Comparison of ENCODE assay signal across 1 cellular context in the genomic region with DNA sequence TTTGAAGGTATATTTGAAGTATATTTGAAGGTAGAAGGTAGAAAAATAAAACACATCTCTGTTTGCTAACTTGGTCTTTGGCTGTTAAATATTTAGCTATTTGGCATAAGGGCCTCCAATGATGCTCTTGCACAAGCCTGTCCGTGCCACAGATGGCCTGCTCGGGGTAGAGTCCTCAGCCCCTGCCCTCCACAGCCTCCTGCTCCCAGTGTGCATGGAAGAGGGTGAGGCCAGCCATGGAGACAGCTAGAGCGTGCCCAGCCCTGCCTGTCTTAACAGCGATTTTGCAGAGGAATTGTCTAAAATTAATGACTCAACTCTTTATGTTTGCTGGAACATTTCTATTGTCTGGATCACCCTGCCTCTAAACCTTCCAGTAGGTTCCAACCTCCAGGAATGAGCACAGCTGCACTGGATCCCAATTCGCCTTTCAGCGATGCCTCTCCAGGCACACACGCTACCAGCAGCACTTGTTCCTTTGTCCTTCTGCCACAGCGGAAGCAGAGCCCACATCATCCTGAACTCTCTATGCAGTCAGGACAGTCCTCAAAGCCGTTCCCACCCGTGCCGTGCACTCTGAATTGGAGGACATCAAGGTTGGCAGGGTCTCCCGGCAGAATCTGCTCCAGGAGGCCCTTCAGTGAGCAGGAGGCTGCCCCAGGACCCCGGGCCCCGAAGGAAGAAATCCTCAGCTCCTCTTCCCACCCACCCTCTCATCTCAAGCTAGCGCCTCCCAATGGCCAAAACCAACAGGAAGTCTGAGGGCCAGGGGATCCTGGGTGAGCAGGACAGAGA.
TF ChIP-seq lines count a peak whose summit lies in the region.

No MANE protein-coding gene starts in this region.

TF ChIP-seq in GM23338, 12 proteins besides CTCF, POLR2A, EP300 and RAD21 (continued from another document):
- TF ChIP-seq, protein P1, sequence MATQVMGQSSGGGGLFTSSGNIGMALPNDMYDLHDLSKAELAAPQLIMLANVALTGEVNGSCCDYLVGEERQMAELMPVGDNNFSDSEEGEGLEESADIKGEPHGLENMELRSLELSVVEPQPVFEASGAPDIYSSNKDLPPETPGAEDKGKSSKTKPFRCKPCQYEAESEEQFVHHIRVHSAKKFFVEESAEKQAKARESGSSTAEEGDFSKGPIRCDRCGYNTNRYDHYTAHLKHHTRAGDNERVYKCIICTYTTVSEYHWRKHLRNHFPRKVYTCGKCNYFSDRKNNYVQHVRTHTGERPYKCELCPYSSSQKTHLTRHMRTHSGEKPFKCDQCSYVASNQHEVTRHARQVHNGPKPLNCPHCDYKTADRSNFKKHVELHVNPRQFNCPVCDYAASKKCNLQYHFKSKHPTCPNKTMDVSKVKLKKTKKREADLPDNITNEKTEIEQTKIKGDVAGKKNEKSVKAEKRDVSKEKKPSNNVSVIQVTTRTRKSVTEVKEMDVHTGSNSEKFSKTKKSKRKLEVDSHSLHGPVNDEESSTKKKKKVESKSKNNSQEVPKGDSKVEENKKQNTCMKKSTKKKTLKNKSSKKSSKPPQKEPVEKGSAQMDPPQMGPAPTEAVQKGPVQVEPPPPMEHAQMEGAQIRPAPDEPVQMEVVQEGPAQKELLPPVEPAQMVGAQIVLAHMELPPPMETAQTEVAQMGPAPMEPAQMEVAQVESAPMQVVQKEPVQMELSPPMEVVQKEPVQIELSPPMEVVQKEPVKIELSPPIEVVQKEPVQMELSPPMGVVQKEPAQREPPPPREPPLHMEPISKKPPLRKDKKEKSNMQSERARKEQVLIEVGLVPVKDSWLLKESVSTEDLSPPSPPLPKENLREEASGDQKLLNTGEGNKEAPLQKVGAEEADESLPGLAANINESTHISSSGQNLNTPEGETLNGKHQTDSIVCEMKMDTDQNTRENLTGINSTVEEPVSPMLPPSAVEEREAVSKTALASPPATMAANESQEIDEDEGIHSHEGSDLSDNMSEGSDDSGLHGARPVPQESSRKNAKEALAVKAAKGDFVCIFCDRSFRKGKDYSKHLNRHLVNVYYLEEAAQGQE (IDR thresholded peaks at IDR 0.05; ENCODE audit: unreplicated experiment) = no peak
- TF ChIP-seq, protein P2, sequence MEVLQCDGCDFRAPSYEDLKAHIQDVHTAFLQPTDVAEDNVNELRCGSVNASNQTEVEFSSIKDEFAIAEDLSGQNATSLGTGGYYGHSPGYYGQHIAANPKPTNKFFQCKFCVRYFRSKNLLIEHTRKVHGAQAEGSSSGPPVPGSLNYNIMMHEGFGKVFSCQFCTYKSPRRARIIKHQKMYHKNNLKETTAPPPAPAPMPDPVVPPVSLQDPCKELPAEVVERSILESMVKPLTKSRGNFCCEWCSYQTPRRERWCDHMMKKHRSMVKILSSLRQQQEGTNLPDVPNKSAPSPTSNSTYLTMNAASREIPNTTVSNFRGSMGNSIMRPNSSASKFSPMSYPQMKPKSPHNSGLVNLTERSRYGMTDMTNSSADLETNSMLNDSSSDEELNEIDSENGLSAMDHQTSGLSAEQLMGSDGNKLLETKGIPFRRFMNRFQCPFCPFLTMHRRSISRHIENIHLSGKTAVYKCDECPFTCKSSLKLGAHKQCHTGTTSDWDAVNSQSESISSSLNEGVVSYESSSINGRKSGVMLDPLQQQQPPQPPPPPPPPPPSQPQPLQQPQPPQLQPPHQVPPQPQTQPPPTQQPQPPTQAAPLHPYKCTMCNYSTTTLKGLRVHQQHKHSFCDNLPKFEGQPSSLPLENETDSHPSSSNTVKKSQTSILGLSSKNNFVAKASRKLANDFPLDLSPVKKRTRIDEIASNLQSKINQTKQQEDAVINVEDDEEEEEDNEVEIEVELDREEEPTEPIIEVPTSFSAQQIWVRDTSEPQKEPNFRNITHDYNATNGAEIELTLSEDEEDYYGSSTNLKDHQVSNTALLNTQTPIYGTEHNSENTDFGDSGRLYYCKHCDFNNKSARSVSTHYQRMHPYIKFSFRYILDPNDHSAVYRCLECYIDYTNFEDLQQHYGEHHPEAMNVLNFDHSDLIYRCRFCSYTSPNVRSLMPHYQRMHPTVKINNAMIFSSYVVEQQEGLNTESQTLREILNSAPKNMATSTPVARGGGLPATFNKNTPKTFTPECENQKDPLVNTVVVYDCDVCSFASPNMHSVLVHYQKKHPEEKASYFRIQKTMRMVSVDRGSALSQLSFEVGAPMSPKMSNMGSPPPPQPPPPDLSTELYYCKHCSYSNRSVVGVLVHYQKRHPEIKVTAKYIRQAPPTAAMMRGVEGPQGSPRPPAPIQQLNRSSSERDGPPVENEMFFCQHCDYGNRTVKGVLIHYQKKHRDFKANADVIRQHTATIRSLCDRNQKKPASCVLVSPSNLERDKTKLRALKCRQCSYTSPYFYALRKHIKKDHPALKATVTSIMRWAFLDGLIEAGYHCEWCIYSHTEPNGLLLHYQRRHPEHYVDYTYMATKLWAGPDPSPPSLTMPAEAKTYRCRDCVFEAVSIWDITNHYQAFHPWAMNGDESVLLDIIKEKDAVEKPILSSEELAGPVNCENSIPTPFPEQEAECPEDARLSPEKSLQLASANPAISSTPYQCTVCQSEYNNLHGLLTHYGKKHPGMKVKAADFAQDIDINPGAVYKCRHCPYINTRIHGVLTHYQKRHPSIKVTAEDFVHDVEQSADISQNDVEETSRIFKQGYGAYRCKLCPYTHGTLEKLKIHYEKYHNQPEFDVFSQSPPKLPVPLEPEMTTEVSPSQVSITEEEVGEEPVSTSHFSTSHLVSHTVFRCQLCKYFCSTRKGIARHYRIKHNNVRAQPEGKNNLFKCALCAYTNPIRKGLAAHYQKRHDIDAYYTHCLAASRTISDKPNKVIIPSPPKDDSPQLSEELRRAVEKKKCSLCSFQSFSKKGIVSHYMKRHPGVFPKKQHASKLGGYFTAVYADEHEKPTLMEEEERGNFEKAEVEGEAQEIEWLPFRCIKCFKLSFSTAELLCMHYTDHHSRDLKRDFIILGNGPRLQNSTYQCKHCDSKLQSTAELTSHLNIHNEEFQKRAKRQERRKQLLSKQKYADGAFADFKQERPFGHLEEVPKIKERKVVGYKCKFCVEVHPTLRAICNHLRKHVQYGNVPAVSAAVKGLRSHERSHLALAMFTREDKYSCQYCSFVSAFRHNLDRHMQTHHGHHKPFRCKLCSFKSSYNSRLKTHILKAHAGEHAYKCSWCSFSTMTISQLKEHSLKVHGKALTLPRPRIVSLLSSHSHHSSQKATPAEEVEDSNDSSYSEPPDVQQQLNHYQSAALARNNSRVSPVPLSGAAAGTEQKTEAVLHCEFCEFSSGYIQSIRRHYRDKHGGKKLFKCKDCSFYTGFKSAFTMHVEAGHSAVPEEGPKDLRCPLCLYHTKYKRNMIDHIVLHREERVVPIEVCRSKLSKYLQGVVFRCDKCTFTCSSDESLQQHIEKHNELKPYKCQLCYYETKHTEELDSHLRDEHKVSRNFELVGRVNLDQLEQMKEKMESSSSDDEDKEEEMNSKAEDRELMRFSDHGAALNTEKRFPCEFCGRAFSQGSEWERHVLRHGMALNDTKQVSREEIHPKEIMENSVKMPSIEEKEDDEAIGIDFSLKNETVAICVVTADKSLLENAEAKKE (CRISPR knock-in tag; IDR thresholded peaks at IDR 0.05) = no peak
